14 cellular contexts compared by ENCODE assay signal in genomic region chr18:58580623-58581022, GRCh38. TPM values are rescaled to one million over a fixed set of nuclear protein-coding genes. Genes with fewer than 3 reads are reported as not detected.
DNase-seq lines count a peak whose midpoint lies in the region; ATAC-seq and TF ChIP-seq lines count a peak whose summit lies in the region.
"Had no signal": no experiment of that assay in that cellular context is flagged by ENCODE, and none has a peak within 500 bp of the region (broad histone marks: within the 10 kb centered on the region; RNA-seq: fewer than 3 reads in every experiment).

No MANE protein-coding gene starts in this region.

- H3K4me1 ChIP-seq in neuron (ENCODE audit: insufficient read depth, low read length) = peaks cover 82% of the 10 kb centered on the region

- H3K9me3 ChIP-seq in neuron (ENCODE audit: low read length) = no peaks in the 10 kb centered on the region

- DNase-seq in ELF-1 (ENCODE audit: low read depth, low spot score) = peak; percentile 60
- peak; percentile 44 for DNase-seq in NCI-H226
- DNase-seq in epithelial cell of esophagus (ENCODE audit: low read depth) = no peak
- no peak for DNase-seq in RKO (ENCODE audit: low spot score)
- no peak for DNase-seq in left colon
- no peak for DNase-seq in NCI-H1048 (lab: John Stamatoyannopoulos, UW)
- DNase-seq: activated CD4-positive, alpha-beta T cell treated with anti-CD3 and anti-CD28 coated beads for 36 hours; activated gamma-delta T cell; cerebellar nuclear complex; left ventricle myocardium superior had no signal

- peaks cover 3% of the 10 kb centered on the region for H3K36me3 ChIP-seq in neuron (ENCODE audit: insufficient read depth, low read length)

- H3K27me3 ChIP-seq in neuron (ENCODE audit: insufficient read depth, low read length) = no peaks in the 10 kb centered on the region

- intact Hi-C loops in left colon (cut with DNase I, micrococcal nuclease) = no loop called here

- TF ChIP-seq CTCF in epithelial cell of esophagus (IDR thresholded peaks at IDR 0.05; ENCODE audit: insufficient read depth, low read depth, low read length, missing control alignments) = peak; percentile 5

- ATAC-seq in HG02759 (IDR thresholded peaks at IDR 0.05; ENCODE audit: unreplicated experiment) = no peak
- no peak for ATAC-seq in left colon
- ATAC-seq: activated CD4-positive, alpha-beta T cell treated with anti-CD3 and anti-CD28 coated beads for 36 hours had no signal

- H3K4me3 ChIP-seq in epithelial cell of esophagus (ENCODE audit: low read length) = no peak overlapping the region
- H3K4me3 ChIP-seq in neuron (ENCODE audit: low read length) = peak overlapping the region; percentile 60
- H3K4me3 ChIP-seq: SK-N-MC had no signal

- no peak overlapping the region for H2AFZ ChIP-seq in neuron (ENCODE audit: low read depth, low read length)

RNA-seq across cellular contexts. Expression of gene ALPK2, which starts 48.3 kb away (rescaled TPM):
- under 1 TPM in 1 of 2 donors, not detected in 1; 0.15 TPM for total RNA-seq in left colon
- total RNA-seq: frontal cortex had no signal

Comparison
In these comparisons a context has a peak if more than half of its experiments do, and no peak if none do; other contexts are left out.
1. DNase-seq: peak in ELF-1 (single experiment) and NCI-H226 (single experiment); none in epithelial cell of esophagus (single experiment), RKO (single experiment), left colon (0 of 2) and NCI-H1048 (single experiment).